Comparison of ENCODE assay signal across 10 cellular contexts in genomic region chr2:196291873-196292800, GRCh38.
DNase-seq lines count a peak whose midpoint lies in the region; ATAC-seq and TF ChIP-seq lines count a peak whose summit lies in the region.
"Had no signal": no experiment of that assay in that cellular context is flagged by ENCODE, and none has a peak within 500 bp of the region (broad histone marks: within the 10 kb centered on the region; RNA-seq: fewer than 3 reads in every experiment).

No MANE protein-coding gene starts in this region.

- no peaks in the 10 kb centered on the region for H3K27me3 ChIP-seq in heart left ventricle

- H3K4me1 ChIP-seq in heart left ventricle, result peaks cover 0 to 58% (median 18%) of the 10 kb centered on the region in 12 donors

- intact Hi-C loops in heart left ventricle (cut with DNase I), result loop anchor here in 7 of 10 donors (5.0 to 10.0 kb wide), 6 partner anchors 40 to 463 kb away; partner anchors contain the start of gene HECW2 (in 3 of the 7)

- no peak for TF ChIP-seq CTCF in C4-2B (conservative IDR thresholded peaks at IDR 0.05)
- no peak for TF ChIP-seq CTCF in heart left ventricle (IDR thresholded peaks at IDR 0.05)

- WGBS in heart left ventricle, 4 donors, result 52 to 75% (median 68%) methylated on average over 16 of the region's 16 CpGs

- H3K27ac ChIP-seq in C4-2B (peak overlapping the region; percentile 61), heart left ventricle (peak overlapping the region in 7 of 12 donors; percentile 31 to 79 (median 59))

- H3K9me3 ChIP-seq in heart left ventricle, result no peaks in the 10 kb centered on the region

- ATAC-seq in GM19468 (IDR thresholded peaks at IDR 0.05; ENCODE audit: extremely low read depth, unreplicated experiment) (peak; percentile 24), heart left ventricle (peak in 3 of 4 donors; percentile 45 to 76 (median 50))

- H3K36me3 ChIP-seq in heart left ventricle, result peaks cover 0 to 28% (median 0%) of the 10 kb centered on the region in 9 donors

- DNase-seq in MV-4-11 (lab: John Stamatoyannopoulos, UW), result peak; percentile 9
- DNase-seq in heart left ventricle, result peak in 1 of 5 donors; percentile 53
- no peak for DNase-seq in NCI-H82 (lab: John Stamatoyannopoulos, UW)
- DNase-seq in activated naive CD4-positive, alpha-beta T cell treated with anti-CD3 and anti-CD28 coated beads, Interleukin-2, amount 50 U/mL, for 16 hours, result no peak
- DNase-seq in medulla oblongata (ENCODE audit: extremely low spot score), result no peak
- DNase-seq in stimulated activated CD4-positive, alpha-beta T cell treated with anti-CD3 and anti-CD28 coated beads, Interleukin-4, amount 100 ng/mL, for 1 hour, result no peak
- DNase-seq: activated T-cell treated with anti-CD3 and anti-CD28 coated beads, Interleukin-2, amount 50 U/mL, for 4 hours; NCI-H2227 treated with DMSO at 0.1 percent for 48 hours had no signal

- H3K4me3 ChIP-seq in heart left ventricle, result no peak overlapping the region

- TF ChIP-seq POLR2A in heart left ventricle (IDR thresholded peaks at IDR 0.05), result no peak
